ENCODE assay signal across 27 cellular contexts in genomic region chr10:132855889-132856288, GRCh38.
"Had no signal": no experiment of that assay in that cellular context is flagged by ENCODE, and none has a peak within 500 bp of the region (broad histone marks: within the 10 kb centered on the region; RNA-seq: fewer than 3 reads in every experiment).

No MANE protein-coding gene starts in this region.

- H3K27ac ChIP-seq: body of pancreas, epithelial cell of prostate, gastrocnemius medialis, neutrophil, pancreas, right atrium auricular region, suprapubic skin, tibial nerve, vagina had no signal

- H3K4me1 Mint-ChIP-seq: activated CD4-positive, alpha-beta T cell treated with anti-CD3 and anti-CD28 coated beads, Interleukin-2, amount 10 ng/mL, durations not matched to agents 24 days and 14 days; stimulated activated effector memory CD8-positive, alpha-beta T cell treated with anti-CD3 and anti-CD28 coated beads, Interleukin-12 subunit alpha, Interleukin-12 subunit beta, amount 100 ng/mL, for 72 hours had no signal

- H3K4me3 Mint-ChIP-seq: activated CD4-positive, alpha-beta memory T cell treated with anti-CD3 and anti-CD28 coated beads for 36 hours; activated CD4-positive, alpha-beta T cell treated with anti-CD3 and anti-CD28 coated beads, Interleukin-2, amount 10 ng/mL, durations not matched to agents 24 days and 14 days; activated T-cell treated with anti-CD3 and anti-CD28 coated beads, Interleukin-2, amount 50 U/mL, for 4 hours; nephron progenitor cell; stimulated activated effector memory CD8-positive, alpha-beta T cell treated with anti-CD3 and anti-CD28 coated beads, Interleukin-12 subunit alpha, Interleukin-12 subunit beta, amount 100 ng/mL, for 72 hours; T-helper 2 cell treated with Interferon-gamma antibody and Interleukin-4, amounts not matched to agents 5 μg/mL and 100 μg/mL, for 36 hours had no signal

- H3K27ac Mint-ChIP-seq: activated CD4-positive, alpha-beta memory T cell treated with anti-CD3 and anti-CD28 coated beads for 36 hours; activated CD4-positive, alpha-beta T cell treated with anti-CD3 and anti-CD28 coated beads, Interleukin-2, amount 10 ng/mL, durations not matched to agents 24 days and 14 days; activated naive CD4-positive, alpha-beta T cell treated with anti-CD3 and anti-CD28 coated beads, Interleukin-2, amount 50 U/mL, for 72 hours; nephron progenitor cell; stimulated activated effector memory CD8-positive, alpha-beta T cell treated with anti-CD3 and anti-CD28 coated beads, Interleukin-12 subunit alpha, Interleukin-12 subunit beta, amount 100 ng/mL, for 72 hours; T-helper 2 cell treated with Interferon-gamma antibody and Interleukin-4, amounts not matched to agents 5 μg/mL and 100 μg/mL, for 36 hours had no signal

- H3K9me3 ChIP-seq: body of pancreas, gastrocnemius medialis, neutrophil, pancreas, vagina had no signal

- DNase-seq: activated CD4-positive, alpha-beta memory T cell treated with anti-CD3 and anti-CD28 coated beads for 36 hours; activated CD4-positive, alpha-beta T cell treated with anti-CD3 and anti-CD28 coated beads, Interleukin-2, amount 10 ng/mL, durations not matched to agents 24 days and 14 days; activated naive CD4-positive, alpha-beta T cell; activated T-cell treated with anti-CD3 and anti-CD28 coated beads, Interleukin-2, amount 50 U/mL, for 4 hours; anterior cingulate cortex; body of pancreas; dermis blood vessel endothelial cell; effector CD4-positive, alpha-beta T cell; gastrocnemius medialis; glutamatergic neuron; islet precursor cell; left cardiac atrium; left ventricle myocardium superior; nephron progenitor cell; stimulated activated CD4-positive, alpha-beta T cell treated with anti-CD3 and anti-CD28 coated beads, Interleukin-4, amount 100 ng/mL, for 24 hours; T-helper 1 cell had no signal

- ATAC-seq: activated CD4-positive, CD25-positive, alpha-beta regulatory T cell treated with anti-CD3 and anti-CD28 coated beads, Interleukin-2, amount 50 U/mL, for 24 hours; activated naive CD4-positive, alpha-beta T cell treated with anti-CD3 and anti-CD28 coated beads, Interleukin-2, amount 50 U/mL, for 72 hours; activated T-cell treated with anti-CD3 and anti-CD28 coated beads, Interleukin-2, amount 50 U/mL, for 4 hours; body of pancreas; gastrocnemius medialis; left cardiac atrium; left ventricle myocardium superior; pancreas; stimulated activated effector memory CD8-positive, alpha-beta T cell treated with anti-CD3 and anti-CD28 coated beads, Interleukin-12 subunit alpha, Interleukin-12 subunit beta, amount 100 ng/mL, for 72 hours had no signal

- H3K4me3 ChIP-seq: body of pancreas, gastrocnemius medialis, pancreas, right atrium auricular region, suprapubic skin, tibial nerve, vagina had no signal

- H3K27me3 Mint-ChIP-seq: activated CD4-positive, alpha-beta memory T cell treated with anti-CD3 and anti-CD28 coated beads for 36 hours had no signal

- H3K27me3 ChIP-seq: body of pancreas, right atrium auricular region, tibial nerve, vagina had no signal

- H3K4me1 ChIP-seq: body of pancreas, gastrocnemius medialis, pancreas, right atrium auricular region, suprapubic skin, tibial nerve, vagina had no signal

- H3K36me3 Mint-ChIP-seq: activated CD4-positive, alpha-beta memory T cell treated with anti-CD3 and anti-CD28 coated beads for 36 hours; activated naive CD4-positive, alpha-beta T cell treated with anti-CD3 and anti-CD28 coated beads, Interleukin-2, amount 50 U/mL, for 72 hours; stimulated activated effector memory CD8-positive, alpha-beta T cell treated with anti-CD3 and anti-CD28 coated beads, Interleukin-12 subunit alpha, Interleukin-12 subunit beta, amount 100 ng/mL, for 72 hours had no signal

- H3K9me3 Mint-ChIP-seq: activated CD4-positive, alpha-beta memory T cell treated with anti-CD3 and anti-CD28 coated beads for 36 hours; activated CD4-positive, alpha-beta T cell treated with anti-CD3 and anti-CD28 coated beads, Interleukin-2, amount 10 ng/mL, durations not matched to agents 24 days and 14 days; stimulated activated effector memory CD8-positive, alpha-beta T cell treated with anti-CD3 and anti-CD28 coated beads, Interleukin-12 subunit alpha, Interleukin-12 subunit beta, amount 100 ng/mL, for 72 hours; T-helper 2 cell treated with Interferon-gamma antibody and Interleukin-4, amounts not matched to agents 5 μg/mL and 100 μg/mL, for 36 hours had no signal

- H3K36me3 ChIP-seq: gastrocnemius medialis, neutrophil, pancreas, right atrium auricular region, suprapubic skin, tibial nerve, vagina had no signal
